10 cellular contexts compared by ENCODE assay signal in genomic region chr12:26121323-26121740, GRCh38. TPM values are rescaled to one million over a fixed set of nuclear protein-coding genes. Genes with fewer than 3 reads are reported as not detected.
A peak's percentile ranks its signal among the peaks of the same experiment; 100 is the strongest.
DNase-seq lines count a peak whose midpoint lies in the region; ATAC-seq and TF ChIP-seq lines count a peak whose summit lies in the region.
"Had no signal": no experiment of that assay in that cellular context is flagged by ENCODE, and none has a peak within 500 bp of the region (broad histone marks: within the 10 kb centered on the region; RNA-seq: fewer than 3 reads in every experiment).

No MANE protein-coding gene starts in this region.

- no peak overlapping the region for H3K4ac ChIP-seq in H9 (ENCODE audit: low read depth, low read length)

- no CpG with 5 or more reads among the region's 8 CpGs for WGBS in H9 (ENCODE audit: extremely low coverage, insufficient read length, low lambda C conversion rate)

- no peak overlapping the region for H2BK12ac ChIP-seq in H9 (ENCODE audit: insufficient read length, low read depth, low read length)

- H3K9ac ChIP-seq in H9 (ENCODE audit: extremely low read depth, insufficient read length, low read length) (no peak overlapping the region), skeletal muscle satellite cell (ENCODE audit: low read depth, low read length) (peak overlapping the region; percentile 75)

- H3K56ac ChIP-seq in H9 (ENCODE audit: insufficient read length, low read depth, low read length): no peak overlapping the region

- no peak overlapping the region for H3K27ac Mint-ChIP-seq in H9

- H2BK15ac ChIP-seq in H9 (ENCODE audit: low read depth, low read length): no peak overlapping the region

- H3K27me3 ChIP-seq in H9 (ENCODE audit: insufficient read depth, low read length): peaks cover 36% of the 10 kb centered on the region
- no peaks in the 10 kb centered on the region for H3K27me3 ChIP-seq in skeletal muscle satellite cell (ENCODE audit: control insufficient read depth, insufficient read depth, low read length)

- H3T11ph ChIP-seq in H9 (ENCODE audit: low read length): no peak overlapping the region

- no peak overlapping the region for H4K91ac ChIP-seq in H9 (ENCODE audit: insufficient read length, low read depth, low read length)

- no peak overlapping the region for H3K18ac ChIP-seq in H9 (ENCODE audit: insufficient read length, low read depth, low read length)

- H3K27me3 Mint-ChIP-seq in H9 (ENCODE audit: low read depth): peaks cover 93% of the 10 kb centered on the region

- peaks cover 36 to 48% of the 10 kb centered on the region in 2 experiments for H3K4me1 Mint-ChIP-seq in H9

- no peak overlapping the region for H4K5ac ChIP-seq in H9 (ENCODE audit: insufficient read length, low read depth, low read length)

- ATAC-seq in HG02610 (IDR thresholded peaks at IDR 0.05; ENCODE audit: unreplicated experiment) (no peak), HG03025 (IDR thresholded peaks at IDR 0.05; ENCODE audit: low FRiP score, unreplicated experiment) (no peak)

- H3K4me3 Mint-ChIP-seq in H9: peak overlapping the region; percentile 47 to 81

- no peaks in the 10 kb centered on the region for H4K20me1 ChIP-seq in H9 (ENCODE audit: control insufficient read depth, insufficient read depth, insufficient read length)

- H3K23ac ChIP-seq in H9 (ENCODE audit: insufficient read length, low read depth, low read length): no peak overlapping the region

- no peaks in the 10 kb centered on the region for H3K79me1 ChIP-seq in H9 (ENCODE audit: insufficient read depth, low read depth, low read length, poor library complexity, severe bottlenecking)

- TF ChIP-seq CTCF in H9 (conservative IDR thresholded peaks at IDR 0.05) (no peak), VCaP (conservative IDR thresholded peaks at IDR 0.05) (no peak), fibroblast of mammary gland (conservative IDR thresholded peaks at IDR 0.05; ENCODE audit: control insufficient read depth, insufficient read depth, low read depth, low read length) (no peak)

- H3K27ac ChIP-seq in H9 (ENCODE audit: insufficient read length, low read depth, low read length) (no peak overlapping the region), VCaP (peak overlapping the region; percentile 95)

- H3K14ac ChIP-seq in H9 (ENCODE audit: insufficient read depth, low read length): no peak overlapping the region

- H3K23me2 ChIP-seq in H9 (ENCODE audit: insufficient read length, low read depth, low read length, poor library complexity, severe bottlenecking): peaks cover 29% of the 10 kb centered on the region

- H2BK120ac ChIP-seq in H9 (ENCODE audit: low read depth, low read length, poor library complexity, severe bottlenecking): no peak overlapping the region

- no peaks in the 10 kb centered on the region for H3K9me3 ChIP-seq in H9 (ENCODE audit: control insufficient read depth, low read depth, low read length)
- no peaks in the 10 kb centered on the region for H3K9me3 ChIP-seq in skeletal muscle satellite cell (replicated peaks; ENCODE audit: low read length)

- no peaks in the 10 kb centered on the region for H3K79me2 ChIP-seq in H9 (ENCODE audit: insufficient read depth, low read length)

- H2BK5ac ChIP-seq in H9 (ENCODE audit: insufficient read length, low read length): no peak overlapping the region

- H2AK5ac ChIP-seq in H9 (ENCODE audit: insufficient read length, low read length): no peak overlapping the region

- H2AFZ ChIP-seq in H9 (ENCODE audit: low read length): no peak overlapping the region

- H3K4me2 ChIP-seq in H9 (ENCODE audit: insufficient read depth, insufficient read length, low read length): peak overlapping the region; percentile 87
- H3K4me2 ChIP-seq in skeletal muscle satellite cell (ENCODE audit: low read length): peak overlapping the region; percentile 100

- no peak overlapping the region for H4K8ac ChIP-seq in H9 (replicated peaks; ENCODE audit: insufficient read length, low read depth, low read length)

- H3K36me3 Mint-ChIP-seq in H9 (ENCODE audit: insufficient read depth in 1 of 3, low read depth in 3 of 3): peaks cover 0 to 4% (median 0%) of the 10 kb centered on the region in 3 experiments; a peak in 1 of 7 replicates

- H3K4me3 ChIP-seq in fibroblast of mammary gland (ENCODE audit: control insufficient read depth, low read depth, low read length) (peak overlapping the region; percentile 69), skeletal muscle satellite cell (ENCODE audit: low read length) (peak overlapping the region; percentile 76)

- H3K36me3 ChIP-seq in skeletal muscle satellite cell (ENCODE audit: insufficient read depth, low read length): no peaks in the 10 kb centered on the region

- H3K4me1 ChIP-seq in H9 (ENCODE audit: insufficient read depth, low read length): peaks cover 3% of the 10 kb centered on the region; the same call in 1 of the 2 replicates
- peaks cover 21% of the 10 kb centered on the region for H3K4me1 ChIP-seq in skeletal muscle satellite cell (ENCODE audit: control insufficient read depth, insufficient read depth, low read length)

- no peak for DNase-seq in H9
- no peak for DNase-seq in fibroblast of mammary gland (ENCODE audit: low read depth)
- DNase-seq in COR-L47 (lab: John Stamatoyannopoulos, UW): no peak
- no peak for DNase-seq in NCI-H82 treated with DMSO at 0.1 percent for 48 hours (lab: John Stamatoyannopoulos, UW; ENCODE audit: unreplicated experiment)
- DNase-seq: effector CD4-positive, alpha-beta T cell; SW 1271 had no signal

- H3K9me3 Mint-ChIP-seq in H9: peaks cover 0 to 4% of the 10 kb centered on the region in 2 experiments; a peak in 1 of 5 replicates

- no peak overlapping the region for H2BK20ac ChIP-seq in H9 (ENCODE audit: low read depth, low read length, poor library complexity, severe bottlenecking)

RNA-seq across cellular contexts. Expression of gene BHLHE41, which starts 3.5 kb away (rescaled TPM):
- 0.33 and 0.90 TPM in 2 replicates for total RNA-seq in H9 (2021)
- 1.5 and 2.2 TPM in 2 replicates for total RNA-seq in skeletal muscle satellite cell (2012; rRNA removed)
